Comparison of ENCODE assay signal across 1 cellular context in genomic region chr4:1288786-1289185, GRCh38.
TF ChIP-seq lines count a peak whose summit lies in the region.

No MANE protein-coding gene starts in this region.

TF ChIP-seq in IMR-90, 13 proteins besides CTCF, POLR2A, EP300 and RAD21 (continued from another document):
- no peak for TF ChIP-seq ELK1 (IDR thresholded peaks at IDR 0.05; ENCODE audit: borderline replicate concordance, low read depth, low read length)
- TF ChIP-seq USF2 (IDR thresholded peaks at IDR 0.05; ENCODE audit: low read depth, low read length), result no peak
- no peak for TF ChIP-seq NFE2L2 (IDR thresholded peaks at IDR 0.05; ENCODE audit: low read depth, low read length)
- TF ChIP-seq CEBPB (IDR thresholded peaks at IDR 0.05; ENCODE audit: low read depth, low read length), result no peak
- TF ChIP-seq CHD1 (IDR thresholded peaks at IDR 0.05; ENCODE audit: low read depth, low read length), result no peak
- no peak for TF ChIP-seq MAFK (IDR thresholded peaks at IDR 0.05; ENCODE audit: low read depth, low read length)
- TF ChIP-seq RFX5 (IDR thresholded peaks at IDR 0.05; ENCODE audit: low read depth, low read length), result no peak
